Comparison of ENCODE assay signal across 8 cellular contexts in the genomic region with DNA sequence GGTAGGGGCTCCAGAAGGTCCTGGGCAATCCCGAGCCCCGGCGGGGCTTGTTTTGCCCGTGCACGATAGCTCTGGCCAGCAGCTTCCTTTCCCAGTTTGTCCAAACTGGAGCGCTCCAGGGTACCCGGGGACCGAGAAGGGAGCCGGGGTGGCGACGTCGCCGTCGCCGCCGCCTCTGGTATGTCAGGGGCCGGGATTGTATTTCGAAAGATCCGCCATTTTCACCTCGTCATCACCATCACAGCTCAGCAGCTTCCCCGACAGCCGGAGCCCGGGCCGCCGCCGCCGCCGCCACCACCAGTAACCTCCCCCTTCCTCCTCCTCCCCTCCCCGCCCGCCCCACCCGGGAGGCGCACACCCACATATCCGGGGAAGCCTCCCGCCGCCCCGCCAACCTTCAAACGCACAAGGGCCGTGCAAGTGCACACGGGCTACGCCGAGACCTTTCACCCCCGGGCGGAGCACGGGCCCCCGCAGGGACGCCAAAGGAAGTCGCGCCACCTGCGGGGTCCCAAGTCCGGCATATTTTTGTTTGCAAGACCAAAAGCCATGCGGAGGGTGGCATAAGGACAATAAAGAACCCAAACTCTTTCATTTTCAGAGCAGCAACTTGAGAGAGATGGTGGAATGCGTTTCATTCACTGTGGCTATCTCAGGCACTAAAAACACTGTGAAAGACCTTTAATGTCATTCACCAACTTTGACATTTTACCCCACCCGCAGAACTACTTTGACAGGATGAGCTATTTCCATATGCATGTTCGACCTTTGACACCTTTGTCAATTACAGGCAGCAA.
DNase-seq lines count a peak whose midpoint lies in the region; ATAC-seq lines count a peak whose summit lies in the region.

A gene (minus strand): TSS at position 302 of the 797 bp plus-strand sequence. CDS start 25,979 bp downstream, outside the sequence.

- DNase-seq in NCI-H1436 (lab: John Stamatoyannopoulos, UW): peak; percentile 65
- no peak for DNase-seq in NCI-H1436 treated with DMSO at 0.1 percent for 48 hours (lab: John Stamatoyannopoulos, UW)
- DNase-seq in NCI-H2171 (lab: John Stamatoyannopoulos, UW): peak; percentile 30
- DNase-seq in activated CD4-positive, CD25-positive, alpha-beta regulatory T cell treated with anti-CD3 and anti-CD28 coated beads, Interleukin-2, amount 50 U/mL, for 16 hours (ENCODE audit: low read depth, low spot score): peak; percentile 69
- peak in 60 of 61 donors; percentile 14 to 89 (median 60) for DNase-seq in caudate nucleus (lab: John Stamatoyannopoulos, UW)
- peak; percentile 87 for DNase-seq in iris pigment epithelial cell (ENCODE audit: low read depth)
- DNase-seq in stimulated activated CD4-positive, alpha-beta T cell treated with anti-CD3 and anti-CD28 coated beads, Interleukin-12 subunit alpha, Interleukin-12 subunit beta, amount 100 ng/mL, for 4 hours: peak; percentile 75

- H3K27ac ChIP-seq in caudate nucleus (ENCODE audit: low read depth, low read length): peak within 1 kb of the TSS; percentile 58

- peak; percentile 42 for ATAC-seq in HG02840 (IDR thresholded peaks at IDR 0.05; ENCODE audit: low FRiP score, unreplicated experiment)
